In the genomic region with DNA sequence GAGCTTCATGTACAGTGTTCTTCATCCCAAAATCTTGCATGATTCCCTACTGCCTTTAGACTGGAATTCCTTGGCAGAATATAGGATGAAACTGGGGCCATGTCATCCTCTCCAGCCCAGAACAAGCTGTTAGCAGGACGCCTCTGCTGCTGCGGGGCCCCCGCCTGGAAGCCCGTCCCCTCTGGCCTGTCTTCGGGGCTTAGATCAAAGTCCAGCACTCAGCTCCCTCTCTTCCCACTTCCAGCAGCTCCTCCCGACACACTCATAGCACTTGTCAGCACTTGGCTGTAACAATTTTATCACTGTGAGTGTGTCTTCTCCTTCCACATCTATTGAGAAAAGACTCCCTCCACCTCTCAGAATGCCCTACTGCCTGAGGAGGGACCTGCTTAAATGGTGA, we compare ENCODE assay signal across 16 cellular contexts.
DNase-seq lines count a peak whose midpoint lies in the region; ATAC-seq and TF ChIP-seq lines count a peak whose summit lies in the region.
"Had no signal": no experiment of that assay in that cellular context is flagged by ENCODE, and none has a peak within 500 bp of the region (broad histone marks: within the 10 kb centered on the region; RNA-seq: fewer than 3 reads in every experiment).

No MANE protein-coding gene starts in this region.

- H3K4me3 ChIP-seq in SK-N-SH (ENCODE audit: low read depth in 2 of 2, low read length in 1 of 2) = no peak overlapping the region
- no peak overlapping the region for H3K4me3 ChIP-seq in trophoblast cell (ENCODE audit: low read depth, low read length)
- H3K4me3 ChIP-seq in upper lobe of right lung = peak overlapping the region; percentile 46
- no peak overlapping the region for H3K4me3 ChIP-seq in mesendoderm (ENCODE audit: low read length)

- no peaks in the 10 kb centered on the region for H3K27me3 ChIP-seq in SK-N-SH (ENCODE audit: insufficient read depth)
- H3K27me3 ChIP-seq in trophoblast cell (ENCODE audit: insufficient read depth, low read length) = no peaks in the 10 kb centered on the region
- no peaks in the 10 kb centered on the region for H3K27me3 ChIP-seq in upper lobe of right lung
- no peaks in the 10 kb centered on the region for H3K27me3 ChIP-seq in mesendoderm (ENCODE audit: insufficient read depth, low read length, poor library complexity)
- H3K27me3 ChIP-seq: adrenal gland had no signal

- H3K36me3 ChIP-seq in SK-N-SH (replicated peaks in 1 of 2; ENCODE audit: control insufficient read depth in 1 of 2, insufficient read depth in 2 of 2, low read length in 1 of 2) (peaks cover 35 to 72% of the 10 kb centered on the region in 2 experiments), trophoblast cell (ENCODE audit: control insufficient read depth in 1 of 2, insufficient read depth in 2 of 2, low read length in 2 of 2) (peaks cover 13 to 22% of the 10 kb centered on the region in 2 experiments), upper lobe of right lung (peaks cover 4% of the 10 kb centered on the region), mesendoderm (ENCODE audit: control insufficient read depth, insufficient read depth, low read length) (no peaks in the 10 kb centered on the region)
- H3K36me3 ChIP-seq: adrenal gland had no signal

- H3K27ac ChIP-seq in SK-N-SH (ENCODE audit: low read depth in 2 of 2, low read length in 1 of 2) = 0 out of 4 replicates have a peak overlapping the region, but pooled peaks of 1 of the 2 experiments have one; percentile 1
- peak overlapping the region; percentile 78 for H3K27ac ChIP-seq in trophoblast cell (ENCODE audit: low read depth, low read length)
- peak overlapping the region; percentile 79 for H3K27ac ChIP-seq in upper lobe of right lung
- H3K27ac ChIP-seq in mesendoderm (ENCODE audit: low read depth, low read length) = no peak overlapping the region
- H3K27ac ChIP-seq: 22Rv1 had no signal

- no peaks in the 10 kb centered on the region for H4K20me1 ChIP-seq in SK-N-SH (ENCODE audit: insufficient read depth)

- intact Hi-C loops in left cardiac atrium (cut with DNase I) = no loop called here
- intact Hi-C loops in upper lobe of right lung (cut with DNase I) = no loop called here

- H2BK12ac ChIP-seq in trophoblast cell (ENCODE audit: low read length) = peak overlapping the region; percentile 34

- no peak overlapping the region for H2BK15ac ChIP-seq in mesendoderm (replicated peaks; ENCODE audit: low read depth)

- WGBS in SK-N-SH (ENCODE audit: low lambda C conversion rate) = 84% methylated on average over 6 of the region's 6 CpGs
- WGBS in trophoblast cell (ENCODE audit: extremely low coverage, insufficient coverage, insufficient read length) = no CpG with 5 or more reads among the region's 6 CpGs
- no CpG with 5 or more reads among the region's 6 CpGs for WGBS in mesendoderm (ENCODE audit: extremely low coverage, insufficient coverage, low lambda C conversion rate)

- H3K4ac ChIP-seq in trophoblast cell (ENCODE audit: low read depth, low read length) (no peak overlapping the region), mesendoderm (ENCODE audit: low read depth, low read length) (no peak overlapping the region)

- CTCF ChIA-PET in SK-N-SH (lab: Yijun Ruan, JAX) = interaction anchor here (0.6 to 3.6 kb wide), 6 partner anchors 20 to 77 kb away, joined by 3 to 26 read pairs (median 3); no protein-coding TSS in a partner anchor

- H2BK5ac ChIP-seq in trophoblast cell (ENCODE audit: low read depth, low read length, poor library complexity) = peak overlapping the region; percentile 0
- no peak overlapping the region for H2BK5ac ChIP-seq in mesendoderm (ENCODE audit: low read length)

- TF ChIP-seq CTCF in SK-N-SH (IDR thresholded peaks at IDR 0.05) (no peak), upper lobe of right lung (IDR thresholded peaks at IDR 0.05) (no peak)

- H4K12ac ChIP-seq in trophoblast cell (ENCODE audit: low read depth, low read length) = no peak overlapping the region

- H4K8ac ChIP-seq in trophoblast cell (ENCODE audit: low read depth, low read length) (no peak overlapping the region), mesendoderm (ENCODE audit: low read depth, low read length) (no peak overlapping the region)

- H2AFZ ChIP-seq in SK-N-SH (ENCODE audit: low read depth) = no peak overlapping the region
- no peak overlapping the region for H2AFZ ChIP-seq in trophoblast cell (ENCODE audit: insufficient read depth, low read length, poor library complexity)

- H2BK120ac ChIP-seq in trophoblast cell (ENCODE audit: insufficient read depth, low read length, poor library complexity) (peak overlapping the region; percentile 50), mesendoderm (ENCODE audit: low read depth, low read length) (no peak overlapping the region)

- H3K4me1 ChIP-seq in SK-N-SH (ENCODE audit: control insufficient read depth in 1 of 2, insufficient read depth in 2 of 2, low read depth in 1 of 2, low read length in 1 of 2) (peaks cover 16 to 30% of the 10 kb centered on the region in 2 experiments), trophoblast cell (ENCODE audit: control insufficient read depth in 1 of 2, insufficient read depth in 2 of 2, low read length in 2 of 2) (peaks cover 62 to 63% of the 10 kb centered on the region in 2 experiments), upper lobe of right lung (peaks cover 42% of the 10 kb centered on the region), mesendoderm (ENCODE audit: control insufficient read depth, low read depth, low read length) (peaks cover 2% of the 10 kb centered on the region)

- H3K4me2 ChIP-seq in SK-N-SH = peak overlapping the region; percentile 16; the same call in 1 of the 2 replicates
- H3K4me2 ChIP-seq in trophoblast cell (ENCODE audit: low read length) = no peak overlapping the region
- no peak overlapping the region for H3K4me2 ChIP-seq in mesendoderm (ENCODE audit: low read length)

- H3K9me3 ChIP-seq in SK-N-SH = no peaks in the 10 kb centered on the region
- no peaks in the 10 kb centered on the region for H3K9me3 ChIP-seq in trophoblast cell (ENCODE audit: insufficient read depth, low read depth, low read length)
- H3K9me3 ChIP-seq in upper lobe of right lung = no peaks in the 10 kb centered on the region
- H3K9me3 ChIP-seq: adrenal gland had no signal

- no peak overlapping the region for H3K9ac ChIP-seq in SK-N-SH
- H3K9ac ChIP-seq in trophoblast cell (ENCODE audit: low read length) = no peak overlapping the region
- H3K9ac ChIP-seq in mesendoderm (ENCODE audit: low read length) = no peak overlapping the region

- H3K14ac ChIP-seq in trophoblast cell (ENCODE audit: low read length) = no peak overlapping the region

- H3K56ac ChIP-seq in mesendoderm (ENCODE audit: low read length) = no peak overlapping the region

- H3K9me2 ChIP-seq in SK-N-SH = no peaks in the 10 kb centered on the region

- POLR2A ChIA-PET in SK-N-SH (lab: Yijun Ruan, JAX) = no interaction called here

- no peak for ATAC-seq in SK-N-SH treated with all-trans-retinoic acid at 6 μM for 48 hours
- ATAC-seq in left cardiac atrium = peak; percentile 36 to 55
- no peak for ATAC-seq in upper lobe of right lung
- no peak for ATAC-seq in HG03045 (IDR thresholded peaks at IDR 0.05; ENCODE audit: unreplicated experiment)
- ATAC-seq: activated CD8-positive, alpha-beta memory T cell treated with anti-CD3 and anti-CD28 coated beads, Interleukin-2, amount 10 ng/mL, durations not matched to agents 7 days and 5 days had no signal

- no peaks in the 10 kb centered on the region for H3F3A ChIP-seq in SK-N-SH (replicated peaks; ENCODE audit: insufficient read depth)

- H3K79me2 ChIP-seq in SK-N-SH (ENCODE audit: insufficient read depth) (peaks cover 27% of the 10 kb centered on the region; the same call in 1 of the 2 replicates), trophoblast cell (ENCODE audit: control insufficient read depth, insufficient read depth, low read length, poor library complexity) (peaks cover 3% of the 10 kb centered on the region), mesendoderm (ENCODE audit: control insufficient read depth, insufficient read depth, low read length) (no peaks in the 10 kb centered on the region)

- H3K23ac ChIP-seq in trophoblast cell (ENCODE audit: low read length) (no peak overlapping the region), mesendoderm (ENCODE audit: low read length) (no peak overlapping the region)

- H4K5ac ChIP-seq in mesendoderm (ENCODE audit: low read length) = no peak overlapping the region

- no peak for DNase-seq in SK-N-SH
- no peak for DNase-seq in left cardiac atrium
- no peak for DNase-seq in trophoblast cell
- DNase-seq in upper lobe of right lung = no peak
- DNase-seq in COLO668 (lab: John Stamatoyannopoulos, UW; ENCODE audit: unreplicated experiment) = no peak
- no peak for DNase-seq in mesendoderm
- DNase-seq: activated CD8-positive, alpha-beta memory T cell treated with anti-CD3 and anti-CD28 coated beads, Interleukin-2, amount 10 ng/mL, durations not matched to agents 7 days and 5 days; adrenal gland; MM.1S; NK-92 treated with Interleukin-12 subunit alpha and Interleukin-12 subunit beta, amount 100 ng/mL, for 24 hours; RPMI8226; stimulated activated naive CD4-positive, alpha-beta T cell; SW 1271 had no signal

- H4K91ac ChIP-seq in trophoblast cell (ENCODE audit: low read depth, low read length) = peak overlapping the region; percentile 73

- TF ChIP-seq EP300 in SK-N-SH (IDR thresholded peaks at IDR 0.05; ENCODE audit: borderline replicate concordance in 1 of 2, low read depth in 1 of 2, low read length in 1 of 2) = no peak

- H3K79me1 ChIP-seq in trophoblast cell (ENCODE audit: low read length) (peaks cover 59% of the 10 kb centered on the region), mesendoderm (ENCODE audit: low read length) (no peaks in the 10 kb centered on the region)

- TF ChIP-seq RAD21 in SK-N-SH (IDR thresholded peaks at IDR 0.05; ENCODE audit: low read length) = no peak

- H2AK5ac ChIP-seq in trophoblast cell (ENCODE audit: low read length) (no peak overlapping the region), mesendoderm (ENCODE audit: low read length) (no peak overlapping the region)

- H3K18ac ChIP-seq in trophoblast cell (ENCODE audit: low read length) (no peak overlapping the region), mesendoderm (ENCODE audit: low read length) (no peak overlapping the region)

TF ChIP-seq in SK-N-SH, 30 proteins besides CTCF, POLR2A, EP300 and RAD21 (continues in another document):
- TF ChIP-seq, protein P1, sequence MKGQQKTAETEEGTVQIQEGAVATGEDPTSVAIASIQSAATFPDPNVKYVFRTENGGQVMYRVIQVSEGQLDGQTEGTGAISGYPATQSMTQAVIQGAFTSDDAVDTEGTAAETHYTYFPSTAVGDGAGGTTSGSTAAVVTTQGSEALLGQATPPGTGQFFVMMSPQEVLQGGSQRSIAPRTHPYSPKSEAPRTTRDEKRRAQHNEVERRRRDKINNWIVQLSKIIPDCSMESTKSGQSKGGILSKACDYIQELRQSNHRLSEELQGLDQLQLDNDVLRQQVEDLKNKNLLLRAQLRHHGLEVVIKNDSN (IDR thresholded peaks at IDR 0.05; ENCODE audit: borderline replicate concordance, low read depth) = no peak

TF ChIP-seq in SK-N-SH treated with all-trans-retinoic acid at 6 μM for 48 hours, 23 proteins besides CTCF, POLR2A, EP300 and RAD21 (continues in another document):
- no peak for TF ChIP-seq ARNTL (CRISPR knock-in tag; IDR thresholded peaks at IDR 0.05; ENCODE audit: borderline replicate concordance, low read depth)

Comparison
In these comparisons a context has a peak if more than half of its experiments do, and no peak if none do; other contexts are left out.
1. ATAC-seq: peak in left cardiac atrium (2 of 2); none in SK-N-SH treated with all-trans-retinoic acid at 6 μM for 48 hours (single experiment), upper lobe of right lung (single experiment) and HG03045 (single experiment).